Comparison of ENCODE assay signal across 10 cellular contexts in genomic region chr6:88013015-88013414, GRCh38. TPM values are rescaled to one million over a fixed set of nuclear protein-coding genes. Genes with fewer than 3 reads are reported as not detected.
DNase-seq lines count a peak whose midpoint lies in the region; ATAC-seq and TF ChIP-seq lines count a peak whose summit lies in the region.
"Had no signal": no experiment of that assay in that cellular context is flagged by ENCODE, and none has a peak within 500 bp of the region (broad histone marks: within the 10 kb centered on the region; RNA-seq: fewer than 3 reads in every experiment).

No MANE protein-coding gene starts in this region.

- intact Hi-C loops in activated CD8-positive, alpha-beta T cell treated with anti-CD3 and anti-CD28 coated beads for 36 hours (cut with micrococcal nuclease) = no loop called here
- intact Hi-C loops in dorsolateral prefrontal cortex (cut with DNase I) = no loop called here

- H3K4me3 Mint-ChIP-seq in activated T-cell treated with anti-CD3 and anti-CD28 coated beads, Interleukin-2, amount 50 U/mL, for 4 hours = peak overlapping the region; percentile 5
- no peak overlapping the region for H3K4me3 Mint-ChIP-seq in activated CD8-positive, alpha-beta T cell treated with anti-CD3 and anti-CD28 coated beads for 36 hours
- peak overlapping the region in 1 of 2 donors; percentile 20 for H3K4me3 Mint-ChIP-seq in stimulated activated naive B cell treated with anti-CD40 and anti-IgM and Interleukin-4, amounts not matched to agents 10 μg/mL and 1 μg/mL and 100 μg/mL, for 72 hours
- H3K4me3 Mint-ChIP-seq: CD14-positive monocyte had no signal

- peak overlapping the region; percentile 78 for H3K27ac Mint-ChIP-seq in activated CD8-positive, alpha-beta T cell treated with anti-CD3 and anti-CD28 coated beads for 36 hours
- H3K27ac Mint-ChIP-seq in stimulated activated naive B cell treated with anti-CD40 and anti-IgM and Interleukin-4, amounts not matched to agents 10 μg/mL and 1 μg/mL and 100 μg/mL, for 72 hours = peak overlapping the region; percentile 37
- H3K27ac Mint-ChIP-seq: CD14-positive monocyte had no signal

- no peak overlapping the region for H3K27ac ChIP-seq in dorsolateral prefrontal cortex
- H3K27ac ChIP-seq: SJCRH30 had no signal

- H3K4me3 ChIP-seq in dorsolateral prefrontal cortex = no peak overlapping the region
- H3K4me3 ChIP-seq: SJCRH30 had no signal

- POLR2A ChIA-PET in activated CD8-positive, alpha-beta T cell treated with anti-CD3 and anti-CD28 coated beads for 36 hours (lab: Charles Lee) = no interaction called here

- DNase-seq in activated T-cell treated with anti-CD3 and anti-CD28 coated beads, Interleukin-2, amount 50 U/mL, for 4 hours = no peak
- DNase-seq in activated T-cell treated with anti-CD3 and anti-CD28 coated beads for 4 hours = no peak
- DNase-seq in activated CD8-positive, alpha-beta T cell treated with anti-CD3 and anti-CD28 coated beads for 36 hours = peak; percentile 11
- DNase-seq in stimulated activated naive B cell treated with anti-CD40 and anti-IgM and Interleukin-4, amounts not matched to agents 10 μg/mL and 1 μg/mL and 100 μg/mL, for 72 hours = no peak
- DNase-seq in dorsolateral prefrontal cortex = no peak
- no peak for DNase-seq in globus pallidus (ENCODE audit: low spot score)
- no peak for DNase-seq in dermis blood vessel endothelial cell

- no peaks in the 10 kb centered on the region for H3K27me3 ChIP-seq in dorsolateral prefrontal cortex
- H3K27me3 ChIP-seq: SJCRH30 had no signal

- no peaks in the 10 kb centered on the region for H3K9me3 Mint-ChIP-seq in activated T-cell treated with anti-CD3 and anti-CD28 coated beads, Interleukin-2, amount 50 U/mL, for 4 hours
- peaks cover 2% of the 10 kb centered on the region for H3K9me3 Mint-ChIP-seq in activated CD8-positive, alpha-beta T cell treated with anti-CD3 and anti-CD28 coated beads for 36 hours
- H3K9me3 Mint-ChIP-seq in stimulated activated naive B cell treated with anti-CD40 and anti-IgM and Interleukin-4, amounts not matched to agents 10 μg/mL and 1 μg/mL and 100 μg/mL, for 72 hours = peaks cover 0 to 5% of the 10 kb centered on the region in 2 donors

- no peaks in the 10 kb centered on the region for H3K36me3 Mint-ChIP-seq in activated T-cell treated with anti-CD3 and anti-CD28 coated beads, Interleukin-2, amount 50 U/mL, for 4 hours (ENCODE audit: insufficient read depth)
- H3K36me3 Mint-ChIP-seq in activated CD8-positive, alpha-beta T cell treated with anti-CD3 and anti-CD28 coated beads for 36 hours (ENCODE audit: low read depth) = no peaks in the 10 kb centered on the region
- no peaks in the 10 kb centered on the region for H3K36me3 Mint-ChIP-seq in stimulated activated naive B cell treated with anti-CD40 and anti-IgM and Interleukin-4, amounts not matched to agents 10 μg/mL and 1 μg/mL and 100 μg/mL, for 72 hours
- H3K36me3 Mint-ChIP-seq: CD14-positive monocyte had no signal

- CTCF ChIA-PET in activated CD8-positive, alpha-beta T cell treated with anti-CD3 and anti-CD28 coated beads for 36 hours (lab: Charles Lee) = interaction anchor here (1.3 kb wide), 1 partner anchor 11 kb away, joined by 3 read pairs; no protein-coding TSS in a partner anchor

- TF ChIP-seq CTCF in activated CD8-positive, alpha-beta T cell treated with anti-CD3 and anti-CD28 coated beads for 36 hours (IDR thresholded peaks at IDR 0.05) = no peak
- TF ChIP-seq CTCF in dorsolateral prefrontal cortex (IDR thresholded peaks at IDR 0.05 in 54 of 56, conservative IDR thresholded peaks at IDR 0.05 in 2 of 56; ENCODE audit: low read depth in 1 of 56, partially characterized antibody in 56 of 56) = no peak

- peak; percentile 54 to 72 for ATAC-seq in activated T-cell treated with anti-CD3 and anti-CD28 coated beads, Interleukin-2, amount 50 U/mL, for 4 hours
- ATAC-seq in HG02885 (IDR thresholded peaks at IDR 0.05; ENCODE audit: poor library complexity, unreplicated experiment) = peak; percentile 76
- peak; percentile 91 for ATAC-seq in activated CD8-positive, alpha-beta T cell treated with anti-CD3 and anti-CD28 coated beads for 36 hours
- peak; percentile 57 to 60 for ATAC-seq in stimulated activated naive B cell treated with anti-CD40 and anti-IgM and Interleukin-4, amounts not matched to agents 10 μg/mL and 1 μg/mL and 100 μg/mL, for 72 hours (replicated peaks)

- no peaks in the 10 kb centered on the region for H3K27me3 Mint-ChIP-seq in activated T-cell treated with anti-CD3 and anti-CD28 coated beads, Interleukin-2, amount 50 U/mL, for 4 hours (ENCODE audit: low read depth)
- peaks cover 2% of the 10 kb centered on the region for H3K27me3 Mint-ChIP-seq in activated CD8-positive, alpha-beta T cell treated with anti-CD3 and anti-CD28 coated beads for 36 hours
- peaks cover 4 to 10% of the 10 kb centered on the region in 2 donors for H3K27me3 Mint-ChIP-seq in stimulated activated naive B cell treated with anti-CD40 and anti-IgM and Interleukin-4, amounts not matched to agents 10 μg/mL and 1 μg/mL and 100 μg/mL, for 72 hours

- H3K4me1 Mint-ChIP-seq in activated T-cell treated with anti-CD3 and anti-CD28 coated beads, Interleukin-2, amount 50 U/mL, for 4 hours (ENCODE audit: low read depth) = peaks cover 18% of the 10 kb centered on the region
- H3K4me1 Mint-ChIP-seq in activated CD8-positive, alpha-beta T cell treated with anti-CD3 and anti-CD28 coated beads for 36 hours (ENCODE audit: low read depth) = peaks cover 17% of the 10 kb centered on the region
- H3K4me1 Mint-ChIP-seq in stimulated activated naive B cell treated with anti-CD40 and anti-IgM and Interleukin-4, amounts not matched to agents 10 μg/mL and 1 μg/mL and 100 μg/mL, for 72 hours = peaks cover 13 to 19% of the 10 kb centered on the region in 2 donors

RNA-seq across cellular contexts. Expression of gene SPACA1, which starts 34.6 kb away (rescaled TPM):
- not detected for total RNA-seq in activated T-cell treated with anti-CD3 and anti-CD28 coated beads, Interleukin-2, amount 50 U/mL, for 4 hours
- not detected for total RNA-seq in activated CD8-positive, alpha-beta T cell treated with anti-CD3 and anti-CD28 coated beads for 36 hours
- total RNA-seq in dorsolateral prefrontal cortex (not detected), dermis blood vessel endothelial cell (not detected in 2 replicates)
- total RNA-seq: SJCRH30 had no signal
